1 cellular context compared by ENCODE assay signal in the genomic region with DNA sequence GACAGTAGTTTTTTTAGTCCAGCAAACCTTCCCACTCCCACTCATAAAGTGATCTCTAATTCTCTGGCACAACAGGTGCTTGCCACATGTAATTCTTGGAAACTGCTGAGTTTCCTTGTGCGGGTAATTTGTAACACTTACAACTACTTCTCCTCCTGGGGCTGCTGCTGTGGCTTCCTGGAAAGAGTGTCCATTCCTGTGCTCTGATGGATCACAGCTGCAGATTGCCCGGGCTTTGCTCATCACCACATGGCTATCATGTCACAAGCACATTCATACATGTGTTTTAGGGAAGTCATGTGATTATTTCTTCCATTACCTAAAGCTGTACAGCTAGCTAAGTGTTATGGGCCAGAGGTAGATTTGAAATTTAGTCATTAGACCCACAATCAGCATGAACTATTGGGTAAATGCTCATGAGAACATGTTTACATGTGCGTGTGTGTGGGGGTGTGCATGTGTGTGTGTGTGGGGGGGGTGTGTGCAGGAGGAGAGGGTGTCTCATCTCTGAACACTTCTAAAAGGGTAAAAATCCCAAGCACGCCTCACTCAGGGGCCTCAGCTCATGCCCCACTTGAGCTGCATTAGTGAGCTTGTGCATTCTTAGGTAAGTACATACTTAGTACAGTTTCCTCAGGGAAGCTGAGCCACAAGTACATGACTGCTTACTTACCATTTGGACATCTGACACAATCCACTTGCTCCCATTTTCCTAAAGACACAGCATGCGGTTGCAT.
TF ChIP-seq lines count a peak whose summit lies in the region.

No MANE protein-coding gene starts in this region.

TF ChIP-seq in SK-N-SH treated with all-trans-retinoic acid at 6 μM for 48 hours, 23 proteins besides CTCF, POLR2A, EP300 and RAD21 (continued from another document):
- TF ChIP-seq, protein P1, sequence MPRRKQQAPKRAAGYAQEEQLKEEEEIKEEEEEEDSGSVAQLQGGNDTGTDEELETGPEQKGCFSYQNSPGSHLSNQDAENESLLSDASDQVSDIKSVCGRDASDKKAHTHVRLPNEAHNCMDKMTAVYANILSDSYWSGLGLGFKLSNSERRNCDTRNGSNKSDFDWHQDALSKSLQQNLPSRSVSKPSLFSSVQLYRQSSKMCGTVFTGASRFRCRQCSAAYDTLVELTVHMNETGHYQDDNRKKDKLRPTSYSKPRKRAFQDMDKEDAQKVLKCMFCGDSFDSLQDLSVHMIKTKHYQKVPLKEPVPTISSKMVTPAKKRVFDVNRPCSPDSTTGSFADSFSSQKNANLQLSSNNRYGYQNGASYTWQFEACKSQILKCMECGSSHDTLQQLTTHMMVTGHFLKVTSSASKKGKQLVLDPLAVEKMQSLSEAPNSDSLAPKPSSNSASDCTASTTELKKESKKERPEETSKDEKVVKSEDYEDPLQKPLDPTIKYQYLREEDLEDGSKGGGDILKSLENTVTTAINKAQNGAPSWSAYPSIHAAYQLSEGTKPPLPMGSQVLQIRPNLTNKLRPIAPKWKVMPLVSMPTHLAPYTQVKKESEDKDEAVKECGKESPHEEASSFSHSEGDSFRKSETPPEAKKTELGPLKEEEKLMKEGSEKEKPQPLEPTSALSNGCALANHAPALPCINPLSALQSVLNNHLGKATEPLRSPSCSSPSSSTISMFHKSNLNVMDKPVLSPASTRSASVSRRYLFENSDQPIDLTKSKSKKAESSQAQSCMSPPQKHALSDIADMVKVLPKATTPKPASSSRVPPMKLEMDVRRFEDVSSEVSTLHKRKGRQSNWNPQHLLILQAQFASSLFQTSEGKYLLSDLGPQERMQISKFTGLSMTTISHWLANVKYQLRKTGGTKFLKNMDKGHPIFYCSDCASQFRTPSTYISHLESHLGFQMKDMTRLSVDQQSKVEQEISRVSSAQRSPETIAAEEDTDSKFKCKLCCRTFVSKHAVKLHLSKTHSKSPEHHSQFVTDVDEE (CRISPR knock-in tag; IDR thresholded peaks at IDR 0.05), result no peak
- no peak for TF ChIP-seq ESRRG (CRISPR knock-in tag; IDR thresholded peaks at IDR 0.05)
- no peak for TF ChIP-seq ARNTL (CRISPR knock-in tag; IDR thresholded peaks at IDR 0.05; ENCODE audit: borderline replicate concordance, low read depth)
- TF ChIP-seq ZNF70 (CRISPR knock-in tag; IDR thresholded peaks at IDR 0.05), result no peak
- no peak for TF ChIP-seq ZNF565 (CRISPR knock-in tag; conservative IDR thresholded peaks at IDR 0.05; ENCODE audit: low read depth)
- no peak for TF ChIP-seq CSDC2 (CRISPR knock-in tag; IDR thresholded peaks at IDR 0.05)
- TF ChIP-seq ZFP30 (CRISPR knock-in tag; IDR thresholded peaks at IDR 0.05), result no peak
- no peak for TF ChIP-seq ZNF8 (CRISPR knock-in tag; IDR thresholded peaks at IDR 0.05)
- TF ChIP-seq GLIS3 (CRISPR knock-in tag; IDR thresholded peaks at IDR 0.05), result no peak
